In the genomic region with DNA sequence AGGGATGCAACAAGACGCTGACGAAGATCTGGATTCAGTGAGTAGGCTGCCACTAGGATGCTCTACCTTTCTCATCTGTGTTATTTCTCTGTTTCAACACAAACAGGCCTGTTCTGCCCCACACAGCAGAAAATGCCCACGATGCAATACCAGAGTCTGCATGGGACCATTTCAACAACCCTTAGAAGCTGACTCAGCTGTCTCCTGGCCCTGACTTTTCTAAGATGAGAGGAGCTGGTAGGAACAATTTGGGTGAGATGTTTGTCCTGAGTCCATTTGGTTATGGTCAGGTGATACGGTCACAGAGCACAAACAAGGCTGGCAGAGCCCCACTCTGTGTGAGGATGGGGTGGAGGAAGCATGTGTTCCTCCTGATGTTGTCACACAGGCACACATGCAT, we compare ENCODE assay signal across 25 cellular contexts. TPM values are rescaled to one million over a fixed set of nuclear protein-coding genes. Genes with fewer than 3 reads are reported as not detected.
A peak's percentile ranks its signal among the peaks of the same experiment; 100 is the strongest.
DNase-seq lines count a peak whose midpoint lies in the region; ATAC-seq, FAIRE-seq and TF ChIP-seq lines count a peak whose summit lies in the region.
"Had no signal": no experiment of that assay in that cellular context is flagged by ENCODE, and none has a peak within 500 bp of the region (broad histone marks: within the 10 kb centered on the region; RNA-seq: fewer than 3 reads in every experiment).

No MANE protein-coding gene starts in this region.

- H3K27me3 Mint-ChIP-seq in nephron (ENCODE audit: low read depth) = no peaks in the 10 kb centered on the region

- H3K4me1 ChIP-seq in A549 = peaks cover 41% of the 10 kb centered on the region
- H3K4me1 ChIP-seq in foreskin keratinocyte = peaks cover 13% of the 10 kb centered on the region

- DNase-seq in A549 (ENCODE audit: low read depth in 1 of 2, low spot score in 1 of 2) (no peak), RWPE1 (ENCODE audit: low spot score) (no peak), erythroblast (lab: John Stamatoyannopoulos, UW) (peak; percentile 64 to 82), foreskin keratinocyte (no peak), coronary artery (ENCODE audit: low spot score) (no peak)
- DNase-seq in stimulated activated CD4-positive, alpha-beta T cell treated with anti-CD3 and anti-CD28 coated beads, Interleukin-15, amount 100 ng/mL, for 24 hours = no peak
- DNase-seq: ACHN, BE2C, Calu3, DMS79 treated with DMSO at 0.1 percent for 48 hours, GF-D8, KG1, MG63, NCI-H2029 treated with DMSO at 0.1 percent for 48 hours, NCI-H2227 treated with DMSO at 0.1 percent for 48 hours, NCI-H526 treated with DMSO at 0.1 percent for 48 hours, SJCRH30 had no signal

- TF ChIP-seq RAD21 in A549 (conservative IDR thresholded peaks at IDR 0.05 in 1 of 2, IDR thresholded peaks at IDR 0.05 in 1 of 2) = no peak

- H3K36me3 Mint-ChIP-seq in nephron (ENCODE audit: low read depth) = no peaks in the 10 kb centered on the region
- H3K36me3 Mint-ChIP-seq: CD14-positive monocyte had no signal

- no peaks in the 10 kb centered on the region for H3K27me3 ChIP-seq in foreskin keratinocyte
- H3K27me3 ChIP-seq: BE2C, MG63, SJCRH30 had no signal

- no peaks in the 10 kb centered on the region for H3K9me3 Mint-ChIP-seq in nephron
- H3K9me3 Mint-ChIP-seq: CD14-positive monocyte had no signal

- H3K27ac ChIP-seq in A549 (peak overlapping the region in 1 of 2 experiments; percentile 87; a peak in 2 of 6 replicates), RWPE1 (0 out of 2 replicates have a peak overlapping the region, but pooled peaks have one; percentile 15), foreskin keratinocyte (no peak overlapping the region), coronary artery (no peak overlapping the region)
- H3K27ac ChIP-seq: 22Rv1, SJCRH30 had no signal

- TF ChIP-seq CTCF in A549 (IDR thresholded peaks at IDR 0.05) = no peak
- TF ChIP-seq CTCF in RWPE1 (conservative IDR thresholded peaks at IDR 0.05; ENCODE audit: low read depth) = no peak
- no peak for TF ChIP-seq CTCF in nephron (IDR thresholded peaks at IDR 0.05; ENCODE audit: unreplicated experiment in 3 of 3)
- no peak for TF ChIP-seq CTCF in foreskin keratinocyte (conservative IDR thresholded peaks at IDR 0.05)
- no peak for TF ChIP-seq CTCF in coronary artery (IDR thresholded peaks at IDR 0.05)

- H3K4me1 Mint-ChIP-seq in nephron = peaks cover 12% of the 10 kb centered on the region

- H3K9me3 ChIP-seq in A549 = no peaks in the 10 kb centered on the region
- H3K9me3 ChIP-seq: BE2C, MG63, SJCRH30 had no signal

- POLR2A ChIA-PET in A549 (lab: Yijun Ruan, JAX) (no interaction called here), RWPE1 (lab: Yijun Ruan, JAX; ENCODE audit: low non-redundant PET) (no interaction called here)

- FAIRE-seq in A549 (lab: Jason Lieb, UNC) = no peak
- FAIRE-seq: GM12891 had no signal

- TF ChIP-seq EP300 in A549 (IDR thresholded peaks at IDR 0.05) = no peak

- TF ChIP-seq POLR2A in A549 (IDR thresholded peaks at IDR 0.05; ENCODE audit: low read length) = no peak
- peak; percentile 15 for TF ChIP-seq POLR2A in erythroblast (IDR thresholded peaks at IDR 0.05; ENCODE audit: low read length)

- H3K4me3 ChIP-seq in A549 (no peak overlapping the region), coronary artery (no peak overlapping the region)
- H3K4me3 ChIP-seq: MG63, SJCRH30 had no signal

- H3K4me2 ChIP-seq in A549 = no peak overlapping the region

- ATAC-seq in A549 (no peak), foreskin keratinocyte (no peak), HG02870 (IDR thresholded peaks at IDR 0.05; ENCODE audit: unreplicated experiment) (no peak)
- ATAC-seq: HCT116, Panc1, SK-N-SH treated with all-trans-retinoic acid at 6 μM for 48 hours had no signal

- CTCF ChIA-PET in A549 (lab: Yijun Ruan, JAX) = interaction anchor here (1.0 to 2.2 kb wide), 2 partner anchors 57 to 104 kb away, joined by 3 to 6 read pairs; no protein-coding TSS in a partner anchor
- CTCF ChIA-PET in RWPE1 (lab: Yijun Ruan, JAX) = no interaction called here

- WGBS in A549 (ENCODE audit: missing lambda C conversion rate) = 94% methylated on average over 4 of the region's 4 CpGs

- H3K27ac Mint-ChIP-seq in nephron = peak overlapping the region in 2 of 3 experiments; percentile 52 to 64
- H3K27ac Mint-ChIP-seq: CD14-positive monocyte had no signal

- no peak overlapping the region for H3K4me3 Mint-ChIP-seq in nephron
- H3K4me3 Mint-ChIP-seq: CD14-positive monocyte had no signal

TF ChIP-seq in A549, 52 proteins besides CTCF, POLR2A, EP300 and RAD21:
- TF ChIP-seq MAFK (IDR thresholded peaks at IDR 0.05; ENCODE audit: partially characterized antibody) (peak; percentile 75), EHF (CRISPR knock-in tag; IDR thresholded peaks at IDR 0.05) (no peak), KDM5A (IDR thresholded peaks at IDR 0.05) (no peak), NR3C1 (IDR thresholded peaks at IDR 0.05) (no peak)

RNA-seq across cellular contexts. Expression of a gene that starts 11.5 kb away (rescaled TPM):
- 106 and 107 TPM in 2 replicates for polyA plus RNA-seq in A549 (2011; rRNA removed)
- 118 and 141 TPM in 2 replicates for polyA plus RNA-seq in A549 (2012; cell fraction: cytosol; rRNA removed)
- 397 and 557 TPM in 2 replicates for polyA plus RNA-seq in A549 (2012; cell fraction: nucleus; rRNA removed)
- polyA plus RNA-seq in A549 (2017; fragmentation: RNase III; extraction: RNeasy Plus Mini Kit Qiagen cat#74134 plus additional on column Dnase treatment) = 103 to 137 TPM (median 124 TPM) in 3 replicates
- 122 and 160 TPM in 2 replicates for polyA minus RNA-seq in A549 (2011; rRNA and poly(A)+ RNA removed)
- 204 and 209 TPM in 2 replicates for total RNA-seq in foreskin keratinocyte
- 178 and 182 TPM in 2 replicates for polyA plus RNA-seq in foreskin keratinocyte

Comparison
In these comparisons a context has a peak if more than half of its experiments do, and no peak if none do; other contexts are left out.
1. DNase-seq: peak in erythroblast (2 of 2); none in A549 (0 of 2), RWPE1 (single experiment), foreskin keratinocyte (0 of 2), coronary artery (single experiment) and stimulated activated CD4-positive, alpha-beta T cell treated with anti-CD3 and anti-CD28 coated beads, Interleukin-15, amount 100 ng/mL, for 24 hours (single experiment).